9 cellular contexts compared by ENCODE assay signal in the genomic region with DNA sequence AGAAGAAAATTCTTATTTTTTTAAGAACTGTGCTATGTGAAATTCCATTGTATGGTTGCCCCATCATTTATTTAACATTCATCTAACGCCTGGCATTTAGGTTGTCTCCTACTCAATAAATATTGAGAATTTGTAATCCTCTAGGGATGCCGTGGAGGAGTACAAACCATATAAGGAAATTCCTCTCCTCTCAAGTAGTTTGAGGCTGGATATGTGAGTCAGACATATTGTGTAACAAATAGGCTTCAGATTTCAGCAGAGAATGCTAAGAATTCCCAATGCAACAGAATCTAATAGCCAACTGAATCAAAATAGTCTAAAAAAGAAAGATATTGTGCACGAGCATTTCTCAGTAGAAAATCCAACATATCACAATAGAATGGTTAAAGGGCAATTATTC.
DNase-seq lines count a peak whose midpoint lies in the region; ATAC-seq, FAIRE-seq and TF ChIP-seq lines count a peak whose summit lies in the region.
"Had no signal": no experiment of that assay in that cellular context is flagged by ENCODE, and none has a peak within 500 bp of the region (broad histone marks: within the 10 kb centered on the region; RNA-seq: fewer than 3 reads in every experiment).

No MANE protein-coding gene starts in this region.

- H3K4me3 ChIP-seq in bronchial epithelial cell (ENCODE audit: low read depth, low read length) (no peak overlapping the region), MG63 (no peak overlapping the region)

- no peaks in the 10 kb centered on the region for H3K9me3 ChIP-seq in MG63

- H3K27me3 ChIP-seq in bronchial epithelial cell (ENCODE audit: control insufficient read depth, insufficient read depth, low read length), result no peaks in the 10 kb centered on the region
- H3K27me3 ChIP-seq in MG63, result no peaks in the 10 kb centered on the region

- no peak for ATAC-seq in HG03469 (IDR thresholded peaks at IDR 0.05; ENCODE audit: unreplicated experiment)
- ATAC-seq: activated CD8-positive, alpha-beta T cell treated with anti-CD3 and anti-CD28 coated beads for 36 hours had no signal

- FAIRE-seq in bronchial epithelial cell (lab: Jason Lieb, UNC), result no peak
- no peak for FAIRE-seq in frontal cortex (lab: Jason Lieb, UNC)

- DNase-seq in AG09319 (ENCODE audit: extremely low read depth, low read depth), result peak; percentile 75
- DNase-seq in LHCN-M2 (ENCODE audit: low read depth), result peak; percentile 91
- peak; percentile 85 for DNase-seq in bronchial epithelial cell (ENCODE audit: low read depth)
- DNase-seq in myocyte (ENCODE audit: low read depth), result peak; percentile 77
- DNase-seq in frontal cortex (ENCODE audit: low spot score in 2 of 2), result no peak
- DNase-seq in activated CD4-positive, alpha-beta T cell treated with anti-CD3 and anti-CD28 coated beads for 4 hours, result no peak
- no peak for DNase-seq in MG63
- DNase-seq: activated CD8-positive, alpha-beta T cell treated with anti-CD3 and anti-CD28 coated beads for 36 hours had no signal

- TF ChIP-seq CTCF in AG09319 (IDR thresholded peaks at IDR 0.05; ENCODE audit: low read depth, low read length), result no peak
- no peak for TF ChIP-seq CTCF in bronchial epithelial cell (IDR thresholded peaks at IDR 0.05; ENCODE audit: insufficient read depth, low read length, severe bottlenecking)

- H3K36me3 ChIP-seq in bronchial epithelial cell (ENCODE audit: control insufficient read depth, insufficient read depth, low read length), result no peaks in the 10 kb centered on the region
- no peaks in the 10 kb centered on the region for H3K36me3 ChIP-seq in MG63

Comparison
In these comparisons a context has a peak if more than half of its experiments do, and no peak if none do; other contexts are left out.
1. DNase-seq: peak in AG09319 (single experiment), LHCN-M2 (single experiment), bronchial epithelial cell (single experiment) and myocyte (single experiment); none in frontal cortex (0 of 2), activated CD4-positive, alpha-beta T cell treated with anti-CD3 and anti-CD28 coated beads for 4 hours (0 of 2) and MG63 (single experiment).